In the genomic region with DNA sequence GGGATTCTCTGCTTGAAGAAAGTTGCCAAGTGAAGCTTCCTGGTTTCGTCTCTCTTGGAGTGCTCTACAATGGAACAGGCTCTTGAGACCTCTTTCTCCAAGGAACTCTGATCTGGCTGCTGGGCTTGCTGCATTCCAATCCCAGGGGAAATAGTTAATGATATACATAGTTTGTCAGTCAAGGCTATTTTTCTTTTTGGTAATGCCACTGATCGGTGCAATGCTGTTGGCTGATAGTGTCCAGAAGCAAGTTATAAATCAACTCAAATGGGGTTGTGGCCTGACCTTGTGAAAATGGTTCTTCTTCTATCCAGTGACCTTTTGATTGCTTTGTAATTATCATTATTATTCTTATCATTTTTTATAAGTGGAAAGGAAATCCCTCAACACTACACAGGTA, we compare ENCODE assay signal across 2 cellular contexts.
TF ChIP-seq lines count a peak whose summit lies in the region.

No MANE protein-coding gene starts in this region.

TF ChIP-seq in GM23338, 12 proteins besides CTCF, POLR2A, EP300 and RAD21 (continued from another document):
- TF ChIP-seq, protein P1, sequence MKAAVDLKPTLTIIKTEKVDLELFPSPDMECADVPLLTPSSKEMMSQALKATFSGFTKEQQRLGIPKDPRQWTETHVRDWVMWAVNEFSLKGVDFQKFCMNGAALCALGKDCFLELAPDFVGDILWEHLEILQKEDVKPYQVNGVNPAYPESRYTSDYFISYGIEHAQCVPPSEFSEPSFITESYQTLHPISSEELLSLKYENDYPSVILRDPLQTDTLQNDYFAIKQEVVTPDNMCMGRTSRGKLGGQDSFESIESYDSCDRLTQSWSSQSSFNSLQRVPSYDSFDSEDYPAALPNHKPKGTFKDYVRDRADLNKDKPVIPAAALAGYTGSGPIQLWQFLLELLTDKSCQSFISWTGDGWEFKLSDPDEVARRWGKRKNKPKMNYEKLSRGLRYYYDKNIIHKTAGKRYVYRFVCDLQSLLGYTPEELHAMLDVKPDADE (IDR thresholded peaks at IDR 0.05) = no peak
- TF ChIP-seq, protein P2, sequence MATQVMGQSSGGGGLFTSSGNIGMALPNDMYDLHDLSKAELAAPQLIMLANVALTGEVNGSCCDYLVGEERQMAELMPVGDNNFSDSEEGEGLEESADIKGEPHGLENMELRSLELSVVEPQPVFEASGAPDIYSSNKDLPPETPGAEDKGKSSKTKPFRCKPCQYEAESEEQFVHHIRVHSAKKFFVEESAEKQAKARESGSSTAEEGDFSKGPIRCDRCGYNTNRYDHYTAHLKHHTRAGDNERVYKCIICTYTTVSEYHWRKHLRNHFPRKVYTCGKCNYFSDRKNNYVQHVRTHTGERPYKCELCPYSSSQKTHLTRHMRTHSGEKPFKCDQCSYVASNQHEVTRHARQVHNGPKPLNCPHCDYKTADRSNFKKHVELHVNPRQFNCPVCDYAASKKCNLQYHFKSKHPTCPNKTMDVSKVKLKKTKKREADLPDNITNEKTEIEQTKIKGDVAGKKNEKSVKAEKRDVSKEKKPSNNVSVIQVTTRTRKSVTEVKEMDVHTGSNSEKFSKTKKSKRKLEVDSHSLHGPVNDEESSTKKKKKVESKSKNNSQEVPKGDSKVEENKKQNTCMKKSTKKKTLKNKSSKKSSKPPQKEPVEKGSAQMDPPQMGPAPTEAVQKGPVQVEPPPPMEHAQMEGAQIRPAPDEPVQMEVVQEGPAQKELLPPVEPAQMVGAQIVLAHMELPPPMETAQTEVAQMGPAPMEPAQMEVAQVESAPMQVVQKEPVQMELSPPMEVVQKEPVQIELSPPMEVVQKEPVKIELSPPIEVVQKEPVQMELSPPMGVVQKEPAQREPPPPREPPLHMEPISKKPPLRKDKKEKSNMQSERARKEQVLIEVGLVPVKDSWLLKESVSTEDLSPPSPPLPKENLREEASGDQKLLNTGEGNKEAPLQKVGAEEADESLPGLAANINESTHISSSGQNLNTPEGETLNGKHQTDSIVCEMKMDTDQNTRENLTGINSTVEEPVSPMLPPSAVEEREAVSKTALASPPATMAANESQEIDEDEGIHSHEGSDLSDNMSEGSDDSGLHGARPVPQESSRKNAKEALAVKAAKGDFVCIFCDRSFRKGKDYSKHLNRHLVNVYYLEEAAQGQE (IDR thresholded peaks at IDR 0.05; ENCODE audit: unreplicated experiment) = no peak
- TF ChIP-seq POLR2AphosphoS5 (IDR thresholded peaks at IDR 0.05; ENCODE audit: low read depth) (no peak), NANOG (IDR thresholded peaks at IDR 0.05; ENCODE audit: borderline replicate concordance) (no peak), ZNF331 (CRISPR knock-in tag; IDR thresholded peaks at IDR 0.05; ENCODE audit: low read depth) (no peak), ZNF114 (CRISPR knock-in tag; IDR thresholded peaks at IDR 0.05) (no peak), EZH2phosphoT487 (IDR thresholded peaks at IDR 0.05; ENCODE audit: unreplicated experiment) (no peak)
- TF ChIP-seq, protein P3, sequence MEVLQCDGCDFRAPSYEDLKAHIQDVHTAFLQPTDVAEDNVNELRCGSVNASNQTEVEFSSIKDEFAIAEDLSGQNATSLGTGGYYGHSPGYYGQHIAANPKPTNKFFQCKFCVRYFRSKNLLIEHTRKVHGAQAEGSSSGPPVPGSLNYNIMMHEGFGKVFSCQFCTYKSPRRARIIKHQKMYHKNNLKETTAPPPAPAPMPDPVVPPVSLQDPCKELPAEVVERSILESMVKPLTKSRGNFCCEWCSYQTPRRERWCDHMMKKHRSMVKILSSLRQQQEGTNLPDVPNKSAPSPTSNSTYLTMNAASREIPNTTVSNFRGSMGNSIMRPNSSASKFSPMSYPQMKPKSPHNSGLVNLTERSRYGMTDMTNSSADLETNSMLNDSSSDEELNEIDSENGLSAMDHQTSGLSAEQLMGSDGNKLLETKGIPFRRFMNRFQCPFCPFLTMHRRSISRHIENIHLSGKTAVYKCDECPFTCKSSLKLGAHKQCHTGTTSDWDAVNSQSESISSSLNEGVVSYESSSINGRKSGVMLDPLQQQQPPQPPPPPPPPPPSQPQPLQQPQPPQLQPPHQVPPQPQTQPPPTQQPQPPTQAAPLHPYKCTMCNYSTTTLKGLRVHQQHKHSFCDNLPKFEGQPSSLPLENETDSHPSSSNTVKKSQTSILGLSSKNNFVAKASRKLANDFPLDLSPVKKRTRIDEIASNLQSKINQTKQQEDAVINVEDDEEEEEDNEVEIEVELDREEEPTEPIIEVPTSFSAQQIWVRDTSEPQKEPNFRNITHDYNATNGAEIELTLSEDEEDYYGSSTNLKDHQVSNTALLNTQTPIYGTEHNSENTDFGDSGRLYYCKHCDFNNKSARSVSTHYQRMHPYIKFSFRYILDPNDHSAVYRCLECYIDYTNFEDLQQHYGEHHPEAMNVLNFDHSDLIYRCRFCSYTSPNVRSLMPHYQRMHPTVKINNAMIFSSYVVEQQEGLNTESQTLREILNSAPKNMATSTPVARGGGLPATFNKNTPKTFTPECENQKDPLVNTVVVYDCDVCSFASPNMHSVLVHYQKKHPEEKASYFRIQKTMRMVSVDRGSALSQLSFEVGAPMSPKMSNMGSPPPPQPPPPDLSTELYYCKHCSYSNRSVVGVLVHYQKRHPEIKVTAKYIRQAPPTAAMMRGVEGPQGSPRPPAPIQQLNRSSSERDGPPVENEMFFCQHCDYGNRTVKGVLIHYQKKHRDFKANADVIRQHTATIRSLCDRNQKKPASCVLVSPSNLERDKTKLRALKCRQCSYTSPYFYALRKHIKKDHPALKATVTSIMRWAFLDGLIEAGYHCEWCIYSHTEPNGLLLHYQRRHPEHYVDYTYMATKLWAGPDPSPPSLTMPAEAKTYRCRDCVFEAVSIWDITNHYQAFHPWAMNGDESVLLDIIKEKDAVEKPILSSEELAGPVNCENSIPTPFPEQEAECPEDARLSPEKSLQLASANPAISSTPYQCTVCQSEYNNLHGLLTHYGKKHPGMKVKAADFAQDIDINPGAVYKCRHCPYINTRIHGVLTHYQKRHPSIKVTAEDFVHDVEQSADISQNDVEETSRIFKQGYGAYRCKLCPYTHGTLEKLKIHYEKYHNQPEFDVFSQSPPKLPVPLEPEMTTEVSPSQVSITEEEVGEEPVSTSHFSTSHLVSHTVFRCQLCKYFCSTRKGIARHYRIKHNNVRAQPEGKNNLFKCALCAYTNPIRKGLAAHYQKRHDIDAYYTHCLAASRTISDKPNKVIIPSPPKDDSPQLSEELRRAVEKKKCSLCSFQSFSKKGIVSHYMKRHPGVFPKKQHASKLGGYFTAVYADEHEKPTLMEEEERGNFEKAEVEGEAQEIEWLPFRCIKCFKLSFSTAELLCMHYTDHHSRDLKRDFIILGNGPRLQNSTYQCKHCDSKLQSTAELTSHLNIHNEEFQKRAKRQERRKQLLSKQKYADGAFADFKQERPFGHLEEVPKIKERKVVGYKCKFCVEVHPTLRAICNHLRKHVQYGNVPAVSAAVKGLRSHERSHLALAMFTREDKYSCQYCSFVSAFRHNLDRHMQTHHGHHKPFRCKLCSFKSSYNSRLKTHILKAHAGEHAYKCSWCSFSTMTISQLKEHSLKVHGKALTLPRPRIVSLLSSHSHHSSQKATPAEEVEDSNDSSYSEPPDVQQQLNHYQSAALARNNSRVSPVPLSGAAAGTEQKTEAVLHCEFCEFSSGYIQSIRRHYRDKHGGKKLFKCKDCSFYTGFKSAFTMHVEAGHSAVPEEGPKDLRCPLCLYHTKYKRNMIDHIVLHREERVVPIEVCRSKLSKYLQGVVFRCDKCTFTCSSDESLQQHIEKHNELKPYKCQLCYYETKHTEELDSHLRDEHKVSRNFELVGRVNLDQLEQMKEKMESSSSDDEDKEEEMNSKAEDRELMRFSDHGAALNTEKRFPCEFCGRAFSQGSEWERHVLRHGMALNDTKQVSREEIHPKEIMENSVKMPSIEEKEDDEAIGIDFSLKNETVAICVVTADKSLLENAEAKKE (CRISPR knock-in tag; IDR thresholded peaks at IDR 0.05) = no peak

TF ChIP-seq in K562, 482 proteins besides CTCF, POLR2A, EP300 and RAD21 (continued from another document):
- TF ChIP-seq POLR2H (tag; IDR thresholded peaks at IDR 0.05; ENCODE audit: low read depth) (no peak), ZBED1 (IDR thresholded peaks at IDR 0.05) (no peak)
